Comparison of ENCODE assay signal across 8 cellular contexts in the genomic region with DNA sequence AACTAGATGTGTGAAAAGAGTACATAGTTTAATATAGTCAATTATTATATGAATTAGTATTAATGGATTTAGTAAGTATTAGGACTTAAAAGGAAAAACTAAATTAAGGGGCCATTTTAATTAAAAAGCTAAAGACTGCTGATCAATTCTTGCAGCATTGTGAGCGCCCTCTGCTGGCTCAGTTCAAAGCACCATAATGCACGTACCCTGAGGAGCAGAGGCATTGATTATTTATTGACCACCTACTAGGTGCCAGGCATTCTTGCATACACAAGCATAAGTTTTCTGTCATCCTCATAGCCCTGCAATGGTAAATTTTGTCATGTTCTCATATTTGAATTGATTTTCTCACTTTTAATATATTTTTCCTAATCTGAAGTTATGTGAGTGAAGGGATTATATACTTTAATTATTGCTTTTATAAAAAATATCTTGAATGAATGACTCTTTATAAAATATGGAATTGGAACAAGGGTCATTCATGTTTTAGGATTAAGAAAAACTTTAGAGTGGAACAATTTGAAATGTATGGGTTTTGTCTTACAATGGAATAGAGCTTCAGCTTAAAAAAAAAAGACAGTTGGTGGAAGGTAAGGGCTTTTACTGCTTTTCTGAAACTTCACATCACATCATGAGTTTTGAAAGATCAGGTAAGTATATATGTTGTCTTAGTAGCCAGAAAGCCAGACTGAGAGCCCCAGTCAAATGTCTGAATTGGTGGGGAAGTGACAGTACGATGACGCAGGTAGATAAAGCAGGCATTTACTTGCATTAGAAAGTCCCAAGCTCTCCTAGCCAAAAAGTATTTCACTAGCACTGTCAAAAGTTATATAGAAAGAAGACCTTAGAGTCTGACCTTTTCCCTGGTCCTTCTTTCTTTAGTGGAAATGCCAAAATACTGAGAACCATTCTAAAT. TPM values are rescaled to one million over a fixed set of nuclear protein-coding genes. Genes with fewer than 3 reads are reported as not detected.
DNase-seq lines count a peak whose midpoint lies in the region; ATAC-seq and TF ChIP-seq lines count a peak whose summit lies in the region.

No MANE protein-coding gene starts in this region.

- peak overlapping the region; percentile 22 for H3K4me3 Mint-ChIP-seq in activated CD4-positive, alpha-beta T cell treated with anti-CD3 and anti-CD28 coated beads, Interleukin-2, amount 10 ng/mL, durations not matched to agents 7 days and 5 days
- no peak overlapping the region for H3K4me3 Mint-ChIP-seq in memory B cell

- no peaks in the 10 kb centered on the region for H3K27me3 ChIP-seq in A673 (replicated peaks; ENCODE audit: insufficient read depth, low read depth, low read length, poor library complexity)

- H3K27ac ChIP-seq in A673 (ENCODE audit: low read depth, low read length, poor library complexity, severe bottlenecking), result no peak overlapping the region

- no peaks in the 10 kb centered on the region for H3K9me3 ChIP-seq in A673 (ENCODE audit: low read depth, low read length, poor library complexity, severe bottlenecking)

- ATAC-seq in memory B cell (ENCODE audit: low read depth) (peak; percentile 74), HG03280 (IDR thresholded peaks at IDR 0.05; ENCODE audit: unreplicated experiment) (no peak)

- H3K9me3 Mint-ChIP-seq in activated CD4-positive, alpha-beta T cell treated with anti-CD3 and anti-CD28 coated beads, Interleukin-2, amount 10 ng/mL, durations not matched to agents 7 days and 5 days, result peaks cover 4% of the 10 kb centered on the region
- H3K9me3 Mint-ChIP-seq in memory B cell, result no peaks in the 10 kb centered on the region

- intact Hi-C loops in A673 (cut with micrococcal nuclease; ENCODE audit: unreplicated experiment), result loop anchor here (2.0 to 10.0 kb wide), 3 partner anchors 362 to 1875 kb away; no protein-coding TSS in a partner anchor

- H3K27me3 Mint-ChIP-seq in activated CD4-positive, alpha-beta T cell treated with anti-CD3 and anti-CD28 coated beads, Interleukin-2, amount 10 ng/mL, durations not matched to agents 7 days and 5 days, result no peaks in the 10 kb centered on the region
- H3K27me3 Mint-ChIP-seq in memory B cell, result no peaks in the 10 kb centered on the region

- peaks cover 83% of the 10 kb centered on the region for H3K36me3 Mint-ChIP-seq in activated CD4-positive, alpha-beta T cell treated with anti-CD3 and anti-CD28 coated beads, Interleukin-2, amount 10 ng/mL, durations not matched to agents 7 days and 5 days (ENCODE audit: low read depth)
- H3K36me3 Mint-ChIP-seq in memory B cell, result peaks cover 35% of the 10 kb centered on the region

- DNase-seq in A673 (ENCODE audit: low spot score) (peak; percentile 60), GM13976 (ENCODE audit: low spot score) (no peak), NCI-H1105 treated with DMSO at 0.1 percent for 48 hours (lab: John Stamatoyannopoulos, UW) (peak; percentile 29), dermis microvascular lymphatic vessel endothelial cell (ENCODE audit: low read depth in 2 of 2) (peak; percentile 39 to 60), memory B cell (ENCODE audit: low spot score in 2 of 2) (peak; percentile 77)
- DNase-seq in activated CD4-positive, alpha-beta T cell treated with anti-CD3 and anti-CD28 coated beads, Interleukin-2, amount 10 ng/mL, durations not matched to agents 7 days and 5 days, result peak; percentile 85
- peak; percentile 61 for DNase-seq in stimulated activated CD8-positive, alpha-beta memory T cell treated with anti-CD3 and anti-CD28 coated beads, Interleukin-4, amount 100 ng/mL, for 24 hours (ENCODE audit: low read depth)

- TF ChIP-seq CTCF in A673 (conservative IDR thresholded peaks at IDR 0.05; ENCODE audit: low read depth, low read length), result peak; percentile 94
- peak; percentile 77 for TF ChIP-seq CTCF in GM13976 (IDR thresholded peaks at IDR 0.05; ENCODE audit: borderline replicate concordance, control extremely low read depth, extremely low read depth, insufficient read depth, missing control alignments)

- H3K4me3 ChIP-seq in A673 (ENCODE audit: low read depth, low read length, poor library complexity, severe bottlenecking), result no peak overlapping the region

- no peak overlapping the region for H3K27ac Mint-ChIP-seq in activated CD4-positive, alpha-beta T cell treated with anti-CD3 and anti-CD28 coated beads, Interleukin-2, amount 10 ng/mL, durations not matched to agents 7 days and 5 days
- peak overlapping the region; percentile 36 for H3K27ac Mint-ChIP-seq in memory B cell

- no TSS peak for BruUV-seq in A673 (replicated peaks; lab: Mats Ljungman, UMichigan)

- POLR2A ChIA-PET in A673 (lab: Charles Lee; ENCODE audit: low non-redundant PET), result interaction anchor here (0.6 kb wide), 1 partner anchor 459 kb away, joined by 3 read pairs; no protein-coding TSS in a partner anchor
- POLR2A ChIA-PET in activated CD4-positive, alpha-beta T cell treated with anti-CD3 and anti-CD28 coated beads, Interleukin-2, amount 10 ng/mL, durations not matched to agents 7 days and 5 days (lab: Charles Lee), result no interaction called here

- H3K4me1 Mint-ChIP-seq in activated CD4-positive, alpha-beta T cell treated with anti-CD3 and anti-CD28 coated beads, Interleukin-2, amount 10 ng/mL, durations not matched to agents 7 days and 5 days, result peaks cover 89% of the 10 kb centered on the region
- peaks cover 56% of the 10 kb centered on the region for H3K4me1 Mint-ChIP-seq in memory B cell

- in situ Hi-C loops in GM13976 (cut with MboI; ENCODE audit: low sequenced_read_pairs, unreplicated experiment), result no loop called here

- H3K36me3 ChIP-seq in A673 (ENCODE audit: insufficient read depth, low read length, poor library complexity, severe bottlenecking), result no peaks in the 10 kb centered on the region

- CTCF ChIA-PET in A673 (lab: Charles Lee), result interaction anchor here (0.6 to 1.4 kb wide), 5 partner anchors 9 to 248 kb away, joined by 3 to 6 read pairs (median 4); a partner anchor contains a TSS
- CTCF ChIA-PET in activated CD4-positive, alpha-beta T cell treated with anti-CD3 and anti-CD28 coated beads, Interleukin-2, amount 10 ng/mL, durations not matched to agents 7 days and 5 days (lab: Charles Lee), result interaction anchor here (0.6 to 3.5 kb wide), 17 partner anchors 9 to 371 kb away, joined by 3 to 23 read pairs (median 4); a partner anchor contains a TSS

- H3K4me1 ChIP-seq in A673 (ENCODE audit: insufficient read depth, low read length, poor library complexity, severe bottlenecking), result peaks cover 8% of the 10 kb centered on the region

RNA-seq across cellular contexts. Expression of a gene that starts 9.7 kb away (rescaled TPM):
- total RNA-seq in A673 (2021) (4.6 and 7.0 TPM in 2 replicates), dermis microvascular lymphatic vessel endothelial cell (0.25 and 0.90 TPM in 2 replicates)
- total RNA-seq in activated CD4-positive, alpha-beta T cell treated with anti-CD3 and anti-CD28 coated beads, Interleukin-2, amount 10 ng/mL, durations not matched to agents 7 days and 5 days, result 100 to 1,000 TPM; 160 to 163 TPM

Comparison
In these comparisons a context has a peak if more than half of its experiments do, and no peak if none do; other contexts are left out.
1. RNA of a gene that starts 9.7 kb away (total RNA-seq): 160 to 163 TPM in activated CD4-positive, alpha-beta T cell treated with anti-CD3 and anti-CD28 coated beads, Interleukin-2, amount 10 ng/mL, durations not matched to agents 7 days and 5 days; 4.6 to 7.0 TPM in A673 and 0.25 to 0.90 TPM in dermis microvascular lymphatic vessel endothelial cell; every median in the first group is over 10 times any median in the second.